Comparison of ENCODE assay signal across 8 cellular contexts in genomic region chr1:110212165-110213142, GRCh38. TPM values are rescaled to one million over a fixed set of nuclear protein-coding genes. Genes with fewer than 3 reads are reported as not detected.
DNase-seq lines count a peak whose midpoint lies in the region; ATAC-seq and TF ChIP-seq lines count a peak whose summit lies in the region.

No MANE protein-coding gene starts in this region.

- no peak for DNase-seq in activated CD4-positive, alpha-beta T cell treated with anti-CD3 and anti-CD28 coated beads, Interleukin-2, amount 10 ng/mL, durations not matched to agents 7 days and 5 days
- DNase-seq in activated CD4-positive, alpha-beta T cell treated with anti-CD3 and anti-CD28 coated beads for 1 hour, result no peak
- peak; percentile 15 for DNase-seq in activated CD8-positive, alpha-beta T cell treated with anti-CD3 and anti-CD28 coated beads for 36 hours
- DNase-seq in inferior parietal cortex (ENCODE audit: extremely low spot score) (peak; percentile 27), testis (no peak), T1000 (lab: John Stamatoyannopoulos, UW) (no peak), sciatic nerve (ENCODE audit: low spot score) (no peak)
- DNase-seq in activated CD4-positive, alpha-beta T cell treated with anti-CD3 and anti-CD28 coated beads for 4 hours, result no peak

- peak overlapping the region; percentile 71 for H3K27ac Mint-ChIP-seq in activated CD4-positive, alpha-beta T cell treated with anti-CD3 and anti-CD28 coated beads, Interleukin-2, amount 10 ng/mL, durations not matched to agents 7 days and 5 days
- peak overlapping the region; percentile 67 for H3K27ac Mint-ChIP-seq in activated CD8-positive, alpha-beta T cell treated with anti-CD3 and anti-CD28 coated beads for 36 hours

- H3K36me3 ChIP-seq in testis (ENCODE audit: low read depth, missing control alignments), result no peaks in the 10 kb centered on the region

- POLR2A ChIA-PET in activated CD4-positive, alpha-beta T cell treated with anti-CD3 and anti-CD28 coated beads, Interleukin-2, amount 10 ng/mL, durations not matched to agents 7 days and 5 days (lab: Charles Lee), result no interaction called here
- POLR2A ChIA-PET in activated CD8-positive, alpha-beta T cell treated with anti-CD3 and anti-CD28 coated beads for 36 hours (lab: Charles Lee), result interaction anchor here (1.0 to 7.0 kb wide), 6 partner anchors 10 to 126 kb away, joined by 3 to 64 read pairs (median 4); partner anchors contain the start of gene RBM15

- H3K9me3 Mint-ChIP-seq in activated CD4-positive, alpha-beta T cell treated with anti-CD3 and anti-CD28 coated beads, Interleukin-2, amount 10 ng/mL, durations not matched to agents 7 days and 5 days, result no peaks in the 10 kb centered on the region
- H3K9me3 Mint-ChIP-seq in activated CD8-positive, alpha-beta T cell treated with anti-CD3 and anti-CD28 coated beads for 36 hours, result no peaks in the 10 kb centered on the region

- H3K4me3 ChIP-seq in testis, result peak overlapping the region; percentile 57 to 71

- CTCF ChIA-PET in activated CD4-positive, alpha-beta T cell treated with anti-CD3 and anti-CD28 coated beads, Interleukin-2, amount 10 ng/mL, durations not matched to agents 7 days and 5 days (lab: Charles Lee), result interaction anchor here (0.6 to 6.8 kb wide), 6 partner anchors 9 to 284 kb away, joined by 3 to 48 read pairs (median 6); partner anchors contain the start of gene RBM15
- CTCF ChIA-PET in activated CD8-positive, alpha-beta T cell treated with anti-CD3 and anti-CD28 coated beads for 36 hours (lab: Charles Lee), result interaction anchor here (0.8 to 17.6 kb wide), 7 partner anchors 10 to 284 kb away, joined by 3 to 761 read pairs (median 10); partner anchors contain the start of gene RBM15

- no peak for TF ChIP-seq POLR2A in testis (IDR thresholded peaks at IDR 0.05)

- TF ChIP-seq CTCF in activated CD8-positive, alpha-beta T cell treated with anti-CD3 and anti-CD28 coated beads for 36 hours (IDR thresholded peaks at IDR 0.05), result no peak
- TF ChIP-seq CTCF in testis (IDR thresholded peaks at IDR 0.05), result no peak

- H3K4me1 ChIP-seq in testis, result peaks cover 26% of the 10 kb centered on the region

- H3K4me3 Mint-ChIP-seq in activated CD4-positive, alpha-beta T cell treated with anti-CD3 and anti-CD28 coated beads, Interleukin-2, amount 10 ng/mL, durations not matched to agents 7 days and 5 days, result peak overlapping the region; percentile 65
- peak overlapping the region; percentile 87 for H3K4me3 Mint-ChIP-seq in activated CD8-positive, alpha-beta T cell treated with anti-CD3 and anti-CD28 coated beads for 36 hours

- intact Hi-C loops in activated CD8-positive, alpha-beta T cell treated with anti-CD3 and anti-CD28 coated beads for 36 hours (cut with micrococcal nuclease), result no loop called here
- intact Hi-C loops in testis (cut with DNase I; ENCODE audit: low total_unique reads), result no loop called here
- intact Hi-C loops in sciatic nerve (cut with DNase I), result no loop called here

- ATAC-seq in activated CD8-positive, alpha-beta T cell treated with anti-CD3 and anti-CD28 coated beads for 36 hours, result no peak
- ATAC-seq in sciatic nerve, result no peak

- H3K36me3 Mint-ChIP-seq in activated CD4-positive, alpha-beta T cell treated with anti-CD3 and anti-CD28 coated beads, Interleukin-2, amount 10 ng/mL, durations not matched to agents 7 days and 5 days (ENCODE audit: low read depth), result peaks cover 2% of the 10 kb centered on the region
- H3K36me3 Mint-ChIP-seq in activated CD8-positive, alpha-beta T cell treated with anti-CD3 and anti-CD28 coated beads for 36 hours (ENCODE audit: low read depth), result peaks cover 3% of the 10 kb centered on the region

- no peaks in the 10 kb centered on the region for H3K27me3 ChIP-seq in testis

- 39 to 43% methylated on average over 19 to 21 of the region's 21 CpGs for WGBS in testis, 2 donors

- H3K27me3 Mint-ChIP-seq in activated CD4-positive, alpha-beta T cell treated with anti-CD3 and anti-CD28 coated beads, Interleukin-2, amount 10 ng/mL, durations not matched to agents 7 days and 5 days, result peaks cover 11% of the 10 kb centered on the region
- H3K27me3 Mint-ChIP-seq in activated CD8-positive, alpha-beta T cell treated with anti-CD3 and anti-CD28 coated beads for 36 hours, result no peaks in the 10 kb centered on the region

- peaks cover 51% of the 10 kb centered on the region for H3K4me1 Mint-ChIP-seq in activated CD4-positive, alpha-beta T cell treated with anti-CD3 and anti-CD28 coated beads, Interleukin-2, amount 10 ng/mL, durations not matched to agents 7 days and 5 days
- H3K4me1 Mint-ChIP-seq in activated CD8-positive, alpha-beta T cell treated with anti-CD3 and anti-CD28 coated beads for 36 hours (ENCODE audit: low read depth), result peaks cover 57% of the 10 kb centered on the region

- H3K27ac ChIP-seq in testis, result no peak overlapping the region

- H3K9me3 ChIP-seq in testis, result no peaks in the 10 kb centered on the region

RNA-seq across cellular contexts. Expression of gene KCNC4, which starts 2.3 kb away (rescaled TPM):
- total RNA-seq in activated CD4-positive, alpha-beta T cell treated with anti-CD3 and anti-CD28 coated beads, Interleukin-2, amount 10 ng/mL, durations not matched to agents 7 days and 5 days, result 1 to 10 TPM; 7.1 to 8.2 TPM
- total RNA-seq in activated CD8-positive, alpha-beta T cell treated with anti-CD3 and anti-CD28 coated beads for 36 hours, result 10 to 100 TPM; 10.7 to 12.2 TPM
- total RNA-seq in testis, result 10 to 100 TPM; 21.7 to 24.8 TPM
- 9.5 TPM for polyA plus RNA-seq in testis (ENCODE audit: insufficient read depth, low read depth, low replicate concordance)
- 15.6 TPM for total RNA-seq in sciatic nerve

Comparison
In these comparisons a context has a peak if more than half of its experiments do, and no peak if none do; other contexts are left out.
1. DNase-seq: peak in activated CD8-positive, alpha-beta T cell treated with anti-CD3 and anti-CD28 coated beads for 36 hours (single experiment) and inferior parietal cortex (single experiment); none in activated CD4-positive, alpha-beta T cell treated with anti-CD3 and anti-CD28 coated beads, Interleukin-2, amount 10 ng/mL, durations not matched to agents 7 days and 5 days (single experiment), activated CD4-positive, alpha-beta T cell treated with anti-CD3 and anti-CD28 coated beads for 1 hour (single experiment), testis (single experiment), T1000 (single experiment), sciatic nerve (single experiment) and activated CD4-positive, alpha-beta T cell treated with anti-CD3 and anti-CD28 coated beads for 4 hours (0 of 2).